ENCODE assay signal across 8 cellular contexts in genomic region chr1:54542120-54542961, GRCh38. TPM values are rescaled to one million over a fixed set of nuclear protein-coding genes. Genes with fewer than 3 reads are reported as not detected.
A peak's percentile ranks its signal among the peaks of the same experiment; 100 is the strongest.
DNase-seq lines count a peak whose midpoint lies in the region; ATAC-seq, FAIRE-seq and TF ChIP-seq lines count a peak whose summit lies in the region.

No MANE protein-coding gene starts in this region.

- no peaks in the 10 kb centered on the region for H3K79me2 ChIP-seq in keratinocyte (ENCODE audit: control insufficient read depth, insufficient read depth, low read length)

- peak overlapping the region; percentile 79 for H2AFZ ChIP-seq in keratinocyte (ENCODE audit: control insufficient read depth, low read length)

- no peaks in the 10 kb centered on the region for H3K9me1 ChIP-seq in keratinocyte (ENCODE audit: control insufficient read depth, extremely low read depth, insufficient read depth, low read length)

- no peaks in the 10 kb centered on the region for H3K36me3 ChIP-seq in GM06990 (ENCODE audit: control insufficient read depth, insufficient read depth, low read length)
- no peaks in the 10 kb centered on the region for H3K36me3 ChIP-seq in WERI-Rb-1
- no peaks in the 10 kb centered on the region for H3K36me3 ChIP-seq in keratinocyte (ENCODE audit: control insufficient read depth in 2 of 2, extremely low read depth in 1 of 2, insufficient read depth in 2 of 2, low read length in 2 of 2)

- peak; percentile 64 for FAIRE-seq in keratinocyte (lab: Jason Lieb, UNC)

- H3K27me3 ChIP-seq in GM06990 (replicated peaks; ENCODE audit: control insufficient read depth, insufficient read depth, low read length) (no peaks in the 10 kb centered on the region), WERI-Rb-1 (ENCODE audit: insufficient read depth, low read depth, severe bottlenecking) (no peaks in the 10 kb centered on the region), keratinocyte (ENCODE audit: control insufficient read depth, extremely low read depth, insufficient read depth, low read length) (no peaks in the 10 kb centered on the region)

- H3K4me2 ChIP-seq in keratinocyte (ENCODE audit: control insufficient read depth, extremely low read depth, insufficient read depth, low read depth, low read length): peak overlapping the region; percentile 57

- H4K20me1 ChIP-seq in keratinocyte (ENCODE audit: control insufficient read depth, extremely low read depth, insufficient read depth, low read length): no peaks in the 10 kb centered on the region

- DNase-seq in GM06990 (ENCODE audit: extremely low read depth, insufficient read length): peak; percentile 71
- peak; percentile 18 for DNase-seq in NCI-H2081 treated with DMSO at 0.1 percent for 48 hours (lab: John Stamatoyannopoulos, UW)
- peak; percentile 96 for DNase-seq in WERI-Rb-1
- DNase-seq in cardiac fibroblast (ENCODE audit: low read depth in 2 of 2): peak; percentile 60 to 65
- DNase-seq in keratinocyte (ENCODE audit: low read depth, low spot score): peak; percentile 91
- peak; percentile 28 to 58 (median 39) for DNase-seq in stimulated activated CD4-positive, alpha-beta T cell treated with anti-CD3 and anti-CD28 coated beads, Interleukin-12 subunit alpha, Interleukin-12 subunit beta, amount 100 ng/mL, for 48 hours (ENCODE audit: low read depth in 2 of 3, low spot score in 1 of 3)
- no peak for DNase-seq in epidermal melanocyte (ENCODE audit: insufficient read length, low spot score)

- dilution Hi-C loops in keratinocyte (cut with MboI; ENCODE audit: extremely low pct_ligation_motif_present, low sequenced_read_pairs): no loop called here

- TF ChIP-seq CTCF in GM06990 (IDR thresholded peaks at IDR 0.05; ENCODE audit: insufficient read depth, low read length, poor library complexity, severe bottlenecking) (no peak), WERI-Rb-1 (IDR thresholded peaks at IDR 0.05; ENCODE audit: low read depth, low read length) (peak; percentile 27), cardiac fibroblast (IDR thresholded peaks at IDR 0.05; ENCODE audit: low read depth, low read length) (no peak), keratinocyte (optimal IDR thresholded peaks at IDR 0.05 in 1 of 3, IDR thresholded peaks at IDR 0.05 in 1 of 3, conservative IDR thresholded peaks at IDR 0.05 in 1 of 3; ENCODE audit: extremely low read depth in 1 of 3, insufficient read depth in 2 of 3, low read length in 3 of 3) (peak in 2 of 3 experiments; percentile 30 to 39)

- H3K4me1 ChIP-seq in keratinocyte (ENCODE audit: control insufficient read depth, extremely low read depth, insufficient read depth, low read length): peaks cover 24% of the 10 kb centered on the region

- peak overlapping the region; percentile 85 for H3K9ac ChIP-seq in keratinocyte (ENCODE audit: control insufficient read depth, extremely low read depth, insufficient read depth, low read length)

- peak; percentile 58 for ATAC-seq in HG02623 (IDR thresholded peaks at IDR 0.05; ENCODE audit: unreplicated experiment)

- peak overlapping the region; percentile 29 for H3K4me3 ChIP-seq in GM06990 (replicated peaks; ENCODE audit: low read depth, low read length)
- H3K4me3 ChIP-seq in WERI-Rb-1 (ENCODE audit: low read depth, low read length): peak overlapping the region; percentile 41
- peak overlapping the region; percentile 44 to 49 for H3K4me3 ChIP-seq in cardiac fibroblast (replicated peaks in 1 of 2; ENCODE audit: low read depth in 2 of 2, low read length in 2 of 2)
- peak overlapping the region; percentile 44 to 71 (median 67) for H3K4me3 ChIP-seq in keratinocyte (ENCODE audit: control insufficient read depth in 2 of 3, extremely low read depth in 1 of 3, insufficient read depth in 2 of 3, low read depth in 1 of 3, low read length in 3 of 3)

- H3K9me3 ChIP-seq in WERI-Rb-1 (ENCODE audit: severe bottlenecking): no peaks in the 10 kb centered on the region
- H3K9me3 ChIP-seq in keratinocyte (ENCODE audit: control insufficient read depth, low read depth, low read length): no peaks in the 10 kb centered on the region

- peak overlapping the region; percentile 93 for H3K27ac ChIP-seq in WERI-Rb-1
- H3K27ac ChIP-seq in keratinocyte (ENCODE audit: control insufficient read depth, insufficient read depth, low read length): peak overlapping the region; percentile 89

RNA-seq across cellular contexts. Expression of gene ACOT11, which starts 5.7 kb away (rescaled TPM):
- polyA plus RNA-seq in keratinocyte: 3.4 to 4.0 TPM (median 3.9 TPM) in 3 replicates
- polyA plus RNA-seq in keratinocyte (2011; ENCODE audit: low read depth): 0.65 TPM
- polyA plus RNA-seq in keratinocyte (2011; cell fraction: cytosol; rRNA removed): 2.0 and 3.2 TPM in 2 replicates
- polyA plus RNA-seq in keratinocyte (2011; cell fraction: nucleus; rRNA removed): 7.3 and 9.5 TPM in 2 replicates
- 2.0 and 4.7 TPM in 2 replicates for polyA plus RNA-seq in keratinocyte (2012; ENCODE audit: low replicate concordance)
- polyA minus RNA-seq in keratinocyte: 3.6 to 11.6 TPM (median 5.3 TPM) in 3 replicates
- polyA minus RNA-seq in keratinocyte (2011; cell fraction: cytosol; rRNA and poly(A)+ RNA removed): 5.2 TPM
- polyA minus RNA-seq in keratinocyte (2011; cell fraction: nucleus; rRNA and poly(A)+ RNA removed): 5.1 and 6.4 TPM in 2 replicates

Comparison
In these comparisons a context has a peak if more than half of its experiments do, and no peak if none do; other contexts are left out.
1. CTCF ChIP-seq: peak in WERI-Rb-1 (single experiment) and keratinocyte (2 of 3); none in GM06990 (single experiment) and cardiac fibroblast (single experiment).
2. Peak in every context shown above with its lines, with median percentiles within 50 percentile points of each other: H3K4me3 ChIP-seq.